Comparison of ENCODE assay signal across 29 cellular contexts in the genomic region with DNA sequence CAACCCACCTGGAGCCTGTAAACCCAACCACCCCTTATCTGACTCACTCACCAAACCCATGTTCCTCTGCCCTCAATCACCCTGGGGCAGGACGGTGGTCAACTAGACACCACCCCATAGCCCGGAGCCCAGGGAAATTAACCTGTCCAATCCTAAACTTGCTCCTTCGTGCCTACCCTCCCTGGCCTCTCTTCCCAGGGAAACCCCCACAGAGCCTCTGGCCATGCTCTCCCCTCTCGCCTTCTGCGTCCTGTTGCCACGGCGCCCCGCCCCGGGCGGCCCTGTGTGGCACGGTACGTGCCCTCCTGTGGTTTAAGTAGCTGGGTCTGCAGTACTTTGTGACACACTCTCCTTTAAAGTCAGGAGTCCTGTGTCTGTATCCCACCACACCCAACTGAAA. TPM values are rescaled to one million over a fixed set of nuclear protein-coding genes. Genes with fewer than 3 reads are reported as not detected.
DNase-seq lines count a peak whose midpoint lies in the region; ATAC-seq, FAIRE-seq and TF ChIP-seq lines count a peak whose summit lies in the region.
"Had no signal": no experiment of that assay in that cellular context is flagged by ENCODE, and none has a peak within 500 bp of the region (broad histone marks: within the 10 kb centered on the region; RNA-seq: fewer than 3 reads in every experiment).

No MANE protein-coding gene starts in this region.

- CTCF ChIA-PET in K562 (lab: Yijun Ruan, JAX; ENCODE audit: low intra/inter-chr PET ratio) = no interaction called here

- H3K36me3 ChIP-seq in K562 (ENCODE audit: control insufficient read depth, insufficient read depth, low read length) = peaks cover 64% of the 10 kb centered on the region; the same call in 2 of the 3 replicates
- peaks cover 0 to 4% of the 10 kb centered on the region in 2 donors for H3K36me3 ChIP-seq in neuronal stem cell (replicated peaks in 1 of 2; ENCODE audit: control insufficient read depth in 2 of 2, insufficient read depth in 2 of 2, low read length in 2 of 2)
- H3K36me3 ChIP-seq in vagina = peaks cover 0 to 4% of the 10 kb centered on the region in 2 donors
- H3K36me3 ChIP-seq in MG63 = no peaks in the 10 kb centered on the region
- H3K36me3 ChIP-seq: BE2C, cardiac muscle cell had no signal

- no peak overlapping the region for H3K4me3 ChIP-seq in K562
- no peak overlapping the region for H3K4me3 ChIP-seq in neuronal stem cell (ENCODE audit: low read length in 2 of 2)
- H3K4me3 ChIP-seq in vagina = no peak overlapping the region
- no peak overlapping the region for H3K4me3 ChIP-seq in MG63
- H3K4me3 ChIP-seq: cardiac muscle cell, esophagus muscularis mucosa, heart right ventricle, skin epidermis had no signal

- intact Hi-C loops in K562 (cut with micrococcal nuclease) = no loop called here
- intact Hi-C loops in vagina (cut with DNase I) = no loop called here

- TF ChIP-seq RAD21 in K562 (CRISPR knock-in tag; conservative IDR thresholded peaks at IDR 0.05 in 1 of 2, IDR thresholded peaks at IDR 0.05 in 1 of 2) = no peak

- H3K23ac ChIP-seq in neuronal stem cell (ENCODE audit: low read depth, low read length, poor library complexity) = no peak overlapping the region

- no peak overlapping the region for H3K4ac ChIP-seq in neuronal stem cell (ENCODE audit: low read length)

- FAIRE-seq in K562 (lab: Jason Lieb, UNC) = no peak
- FAIRE-seq: G401.6 had no signal

- H2BK5ac ChIP-seq in neuronal stem cell (ENCODE audit: low read length) = no peak overlapping the region

- H4K91ac ChIP-seq in neuronal stem cell (ENCODE audit: low read depth, low read length, poor library complexity) = no peak overlapping the region

- peaks cover 4% of the 10 kb centered on the region for H3K79me1 ChIP-seq in neuronal stem cell (ENCODE audit: low read depth, low read length)

- H3K14ac ChIP-seq in neuronal stem cell (ENCODE audit: low read length) = no peak overlapping the region

- no peak overlapping the region for H2AFZ ChIP-seq in K562 (ENCODE audit: low read depth, low read length)
- H2AFZ ChIP-seq in neuronal stem cell (ENCODE audit: low read length) = no peak overlapping the region

- H3K4me3 Mint-ChIP-seq in activated naive CD8-positive, alpha-beta T cell treated with anti-CD3 and anti-CD28 coated beads, Interleukin-2, amount 10 ng/mL, durations not matched to agents 7 days and 5 days = no peak overlapping the region
- no peak overlapping the region for H3K4me3 Mint-ChIP-seq in activated naive CD8-positive, alpha-beta T cell treated with anti-CD3 and anti-CD28 coated beads, Interleukin-2, amount 50 U/mL, for 24 hours
- H3K4me3 Mint-ChIP-seq: activated CD4-positive, alpha-beta T cell treated with anti-CD3 and anti-CD28 coated beads for 36 hours; activated naive CD4-positive, alpha-beta T cell treated with anti-CD3 and anti-CD28 coated beads, Interleukin-2, amount 50 U/mL, for 24 hours; activated T-cell treated with anti-CD3 and anti-CD28 coated beads, Interleukin-2, amount 50 U/mL, for 72 hours; dendritic cell treated with granulocyte-macrophage colony-stimulating factor and Interleukin-4, amounts not matched to agents 40 ng/mL and 50 ng/mL, for 4 days; memory B cell had no signal

- TF ChIP-seq CTCF in K562 (IDR thresholded peaks at IDR 0.05 in 2 of 3, conservative IDR thresholded peaks at IDR 0.05 in 1 of 3; ENCODE audit: insufficient read depth in 2 of 3, low read depth in 1 of 3, low read length in 3 of 3) = no peak
- TF ChIP-seq CTCF in vagina (IDR thresholded peaks at IDR 0.05) = no peak

- TF ChIP-seq EP300 in K562 (IDR thresholded peaks at IDR 0.05; ENCODE audit: low read length) = no peak

- H3K4me1 ChIP-seq in K562 (replicated peaks in 1 of 2; ENCODE audit: control insufficient read depth in 2 of 2, insufficient read depth in 2 of 2, low read length in 2 of 2) (peaks cover 0 to 43% of the 10 kb centered on the region in 2 experiments; a peak in 3 of 5 replicates), neuronal stem cell (ENCODE audit: control insufficient read depth in 2 of 2, insufficient read depth in 1 of 2, low read depth in 1 of 2, low read length in 2 of 2) (peaks cover 9 to 11% of the 10 kb centered on the region in 2 donors), vagina (no peaks in the 10 kb centered on the region)
- H3K4me1 ChIP-seq: BE2C, foreskin keratinocyte, heart right ventricle had no signal

- no peak overlapping the region for H2BK12ac ChIP-seq in neuronal stem cell (ENCODE audit: low read length)

- H3K9me3 ChIP-seq in K562 (replicated peaks; ENCODE audit: control insufficient read depth, insufficient read depth, low read depth, low read length) = peaks cover 15% of the 10 kb centered on the region
- peaks cover 3 to 7% of the 10 kb centered on the region in 2 donors for H3K9me3 ChIP-seq in neuronal stem cell (replicated peaks in 1 of 2; ENCODE audit: control insufficient read depth in 2 of 2, insufficient read depth in 1 of 2, low read depth in 1 of 2, low read length in 2 of 2)
- no peaks in the 10 kb centered on the region for H3K9me3 ChIP-seq in vagina
- H3K9me3 ChIP-seq in MG63 = no peaks in the 10 kb centered on the region
- H3K9me3 ChIP-seq: BE2C, esophagus muscularis mucosa, heart right ventricle had no signal

- POLR2A ChIA-PET in activated naive CD8-positive, alpha-beta T cell treated with anti-CD3 and anti-CD28 coated beads, Interleukin-2, amount 10 ng/mL, durations not matched to agents 7 days and 5 days (lab: Charles Lee) = no interaction called here
- POLR2A ChIA-PET in K562 (lab: Yijun Ruan, JAX) = no interaction called here

- no peak overlapping the region for H4K8ac ChIP-seq in neuronal stem cell (ENCODE audit: low read depth, low read length)

- no peak overlapping the region for H2BK120ac ChIP-seq in neuronal stem cell (ENCODE audit: low read depth, low read length)

- peak; percentile 28 for DNase-seq in activated naive CD8-positive, alpha-beta T cell treated with anti-CD3 and anti-CD28 coated beads, Interleukin-2, amount 10 ng/mL, durations not matched to agents 7 days and 5 days
- DNase-seq in activated naive CD8-positive, alpha-beta T cell treated with anti-CD3 and anti-CD28 coated beads, Interleukin-2, amount 50 U/mL, for 24 hours = no peak
- DNase-seq in K562 (ENCODE audit: extremely low read depth in 1 of 4, low spot score in 3 of 4) = no peak
- DNase-seq in neuronal stem cell (ENCODE audit: low spot score) = no peak
- DNase-seq in vagina (ENCODE audit: extremely low spot score in 2 of 2) = peak; percentile 67 to 76
- no peak for DNase-seq in MG63
- no peak for DNase-seq in hippocampal formation (lab: John Stamatoyannopoulos, UW)
- DNase-seq: activated CD4-positive, alpha-beta T cell treated with anti-CD3 and anti-CD28 coated beads for 36 hours; activated T-cell treated with anti-CD3 and anti-CD28 coated beads, Interleukin-2, amount 50 U/mL, for 72 hours; anterior cingulate cortex; foreskin keratinocyte; heart right ventricle; KBM-7; left cardiac atrium; NCI-H146; NCI-H446; NCI-H774; nucleus accumbens; trophoblast cell had no signal

- ATAC-seq in activated naive CD8-positive, alpha-beta T cell treated with anti-CD3 and anti-CD28 coated beads, Interleukin-2, amount 10 ng/mL, durations not matched to agents 7 days and 5 days (ENCODE audit: low read depth) = no peak
- ATAC-seq in activated naive CD8-positive, alpha-beta T cell treated with anti-CD3 and anti-CD28 coated beads, Interleukin-2, amount 50 U/mL, for 24 hours = no peak
- ATAC-seq in K562 = no peak
- no peak for ATAC-seq in HG03520 (IDR thresholded peaks at IDR 0.05; ENCODE audit: unreplicated experiment)
- ATAC-seq: activated CD4-positive, alpha-beta T cell treated with anti-CD3 and anti-CD28 coated beads for 36 hours; activated T-cell treated with anti-CD3 and anti-CD28 coated beads, Interleukin-2, amount 50 U/mL, for 72 hours; foreskin keratinocyte; heart right ventricle; left cardiac atrium; Right ventricle myocardium inferior had no signal

- H3K9me3 Mint-ChIP-seq in activated naive CD8-positive, alpha-beta T cell treated with anti-CD3 and anti-CD28 coated beads, Interleukin-2, amount 10 ng/mL, durations not matched to agents 7 days and 5 days = no peaks in the 10 kb centered on the region
- H3K9me3 Mint-ChIP-seq in activated naive CD8-positive, alpha-beta T cell treated with anti-CD3 and anti-CD28 coated beads, Interleukin-2, amount 50 U/mL, for 24 hours = no peaks in the 10 kb centered on the region
- H3K9me3 Mint-ChIP-seq: activated naive CD4-positive, alpha-beta T cell treated with anti-CD3 and anti-CD28 coated beads, Interleukin-2, amount 50 U/mL, for 24 hours; activated T-cell treated with anti-CD3 and anti-CD28 coated beads, Interleukin-2, amount 50 U/mL, for 72 hours; dendritic cell treated with granulocyte-macrophage colony-stimulating factor and Interleukin-4, amounts not matched to agents 40 ng/mL and 50 ng/mL, for 4 days; memory B cell had no signal

- H3K36me3 Mint-ChIP-seq in activated naive CD8-positive, alpha-beta T cell treated with anti-CD3 and anti-CD28 coated beads, Interleukin-2, amount 10 ng/mL, durations not matched to agents 7 days and 5 days = no peaks in the 10 kb centered on the region
- H3K36me3 Mint-ChIP-seq in activated naive CD8-positive, alpha-beta T cell treated with anti-CD3 and anti-CD28 coated beads, Interleukin-2, amount 50 U/mL, for 24 hours (ENCODE audit: low read depth) = no peaks in the 10 kb centered on the region
- H3K36me3 Mint-ChIP-seq: activated naive CD4-positive, alpha-beta T cell treated with anti-CD3 and anti-CD28 coated beads, Interleukin-2, amount 50 U/mL, for 24 hours had no signal

- no peak overlapping the region for H3K27ac Mint-ChIP-seq in activated naive CD8-positive, alpha-beta T cell treated with anti-CD3 and anti-CD28 coated beads, Interleukin-2, amount 10 ng/mL, durations not matched to agents 7 days and 5 days
- no peak overlapping the region for H3K27ac Mint-ChIP-seq in activated naive CD8-positive, alpha-beta T cell treated with anti-CD3 and anti-CD28 coated beads, Interleukin-2, amount 50 U/mL, for 24 hours
- H3K27ac Mint-ChIP-seq: activated CD4-positive, alpha-beta T cell treated with anti-CD3 and anti-CD28 coated beads for 36 hours; activated naive CD4-positive, alpha-beta T cell treated with anti-CD3 and anti-CD28 coated beads, Interleukin-2, amount 50 U/mL, for 24 hours; activated T-cell treated with anti-CD3 and anti-CD28 coated beads, Interleukin-2, amount 50 U/mL, for 72 hours; dendritic cell treated with granulocyte-macrophage colony-stimulating factor and Interleukin-4, amounts not matched to agents 40 ng/mL and 50 ng/mL, for 4 days; memory B cell had no signal

- BruUV-seq in K562 (replicated peaks; lab: Mats Ljungman, UMichigan) = no TSS peak

- no peaks in the 10 kb centered on the region for H4K20me1 ChIP-seq in K562 (replicated peaks; ENCODE audit: control insufficient read depth, insufficient read depth, low read length)

- in situ Hi-C loops in K562 (cut with MboI) = no loop called here

- H3K9ac ChIP-seq in K562 (ENCODE audit: insufficient read depth in 1 of 2, low read depth in 2 of 2, low read length in 2 of 2) (no peak overlapping the region), neuronal stem cell (ENCODE audit: low read depth, low read length, poor library complexity) (no peak overlapping the region)

- no peak overlapping the region for H3K27ac ChIP-seq in K562 (ENCODE audit: extremely low read depth, low read depth, low read length)
- H3K27ac ChIP-seq in neuronal stem cell (replicated peaks; ENCODE audit: low read length) = no peak overlapping the region
- H3K27ac ChIP-seq in vagina = no peak overlapping the region
- H3K27ac ChIP-seq: cardiac muscle cell, esophagus muscularis mucosa, foreskin keratinocyte, heart right ventricle, skin epidermis had no signal

- no peak for TF ChIP-seq POLR2A in K562 (conservative IDR thresholded peaks at IDR 0.05)
- no peak for TF ChIP-seq POLR2A in vagina (IDR thresholded peaks at IDR 0.05)

- H3K27me3 ChIP-seq in K562 (ENCODE audit: control insufficient read depth in 2 of 2, insufficient read depth in 2 of 2, low read length in 2 of 2) (no peaks in the 10 kb centered on the region), neuronal stem cell (ENCODE audit: control insufficient read depth in 3 of 3, insufficient read depth in 3 of 3, low read depth in 1 of 3, low read length in 3 of 3) (no peaks in the 10 kb centered on the region), vagina (no peaks in the 10 kb centered on the region), MG63 (no peaks in the 10 kb centered on the region)
- H3K27me3 ChIP-seq: BE2C, cardiac muscle cell, heart right ventricle had no signal

- H3K18ac ChIP-seq in neuronal stem cell (ENCODE audit: low read length) = peak overlapping the region; percentile 76

- no peaks in the 10 kb centered on the region for H3K9me1 ChIP-seq in K562 (ENCODE audit: control insufficient read depth, insufficient read depth, low read length)

- peaks cover 4% of the 10 kb centered on the region for H3K27me3 Mint-ChIP-seq in activated naive CD8-positive, alpha-beta T cell treated with anti-CD3 and anti-CD28 coated beads, Interleukin-2, amount 10 ng/mL, durations not matched to agents 7 days and 5 days
- H3K27me3 Mint-ChIP-seq in activated naive CD8-positive, alpha-beta T cell treated with anti-CD3 and anti-CD28 coated beads, Interleukin-2, amount 50 U/mL, for 24 hours = peaks cover 6% of the 10 kb centered on the region
- H3K27me3 Mint-ChIP-seq: activated CD4-positive, alpha-beta T cell treated with anti-CD3 and anti-CD28 coated beads for 36 hours; dendritic cell treated with granulocyte-macrophage colony-stimulating factor and Interleukin-4, amounts not matched to agents 40 ng/mL and 50 ng/mL, for 4 days had no signal

- H2AK5ac ChIP-seq in neuronal stem cell (ENCODE audit: low read depth, low read length) = no peak overlapping the region

- no peak overlapping the region for H2BK15ac ChIP-seq in neuronal stem cell (ENCODE audit: low read length)

- no peaks in the 10 kb centered on the region for H3K4me1 Mint-ChIP-seq in activated naive CD8-positive, alpha-beta T cell treated with anti-CD3 and anti-CD28 coated beads, Interleukin-2, amount 10 ng/mL, durations not matched to agents 7 days and 5 days
- H3K4me1 Mint-ChIP-seq in activated naive CD8-positive, alpha-beta T cell treated with anti-CD3 and anti-CD28 coated beads, Interleukin-2, amount 50 U/mL, for 24 hours = no peaks in the 10 kb centered on the region
- H3K4me1 Mint-ChIP-seq: activated CD4-positive, alpha-beta T cell treated with anti-CD3 and anti-CD28 coated beads for 36 hours; activated naive CD4-positive, alpha-beta T cell treated with anti-CD3 and anti-CD28 coated beads, Interleukin-2, amount 50 U/mL, for 24 hours; memory B cell had no signal

- H3K4me2 ChIP-seq in K562 (ENCODE audit: insufficient read depth, low read length) = no peak overlapping the region
- H3K4me2 ChIP-seq in neuronal stem cell (ENCODE audit: insufficient read depth, low read length, poor library complexity, severe bottlenecking) = no peak overlapping the region

- WGBS in K562 (ENCODE audit: insufficient coverage, low coverage, missing lambda C conversion rate) = 86% methylated on average over 12 of the region's 12 CpGs
- WGBS in neuronal stem cell (ENCODE audit: extremely low coverage in 2 of 2, insufficient read length in 2 of 2, insufficient replicate concordance in 1 of 2), 2 donors = no CpG with 5 or more reads among the region's 12 CpGs

- H3K79me2 ChIP-seq in K562 (ENCODE audit: control insufficient read depth, insufficient read depth, low read length) = 0 out of 3 replicates have a peak, but pooled peaks cover 7% of the 10 kb centered on the region

RNA-seq across cellular contexts. Expression of a gene that starts 4.0 kb away (rescaled TPM):
- total RNA-seq in activated naive CD8-positive, alpha-beta T cell treated with anti-CD3 and anti-CD28 coated beads, Interleukin-2, amount 10 ng/mL, durations not matched to agents 7 days and 5 days = 1 to 10 TPM in 1 of 2 experiments, under 1 TPM in 1; 0.65 to 1.3 TPM
- 5.4 and 12.8 TPM in 2 replicates for total RNA-seq in K562 (2011; cell fraction: chromatin; rRNA removed; ENCODE audit: low replicate concordance)
- 7.2 and 7.5 TPM in 2 replicates for total RNA-seq in K562 (2011; cell fraction: nucleolus; rRNA removed)
- 3.4 and 5.4 TPM in 2 replicates for total RNA-seq in K562 (2011; cell fraction: nucleoplasm; rRNA removed)
- total RNA-seq in K562 (2014; rRNA removed) (not detected in 2 replicates), K562 (2014; rRNA removed; fragmentation: Illumina TruSeq; extraction: Trizol) (not detected in 2 replicates), K562 (2015; rRNA removed; fragmentation: Illumina TruSeq; extraction: Trizol) (0.08 and 0.25 TPM in 2 replicates), K562 (2021) (0.74 and 1.1 TPM in 2 replicates), vagina (not detected)
- polyA plus RNA-seq in K562 (2011; rRNA removed) (0.11 and 0.41 TPM in 2 replicates), K562 (2014; fragmentation: Illumina TruSeq; extraction: Trizol) (not detected in 2 replicates), K562 (2014; fragmentation: Nextera tagmentation; extraction: Ambion mirVana) (not detected), K562 (2014; rRNA removed) (0.50 and 1.6 TPM in 2 replicates)
- polyA plus RNA-seq in K562 (2011; cell fraction: cytosol; rRNA removed) = 0.19 and 0.69 TPM in 2 replicates
- polyA plus RNA-seq in K562 (2011; cell fraction: nucleus; rRNA removed) = 2.6 and 3.7 TPM in 2 replicates
- 1.5 and 3.0 TPM in 2 replicates for polyA plus RNA-seq in K562 (2012)
- 0.49 TPM in 1 of 2 replicates, not detected in the other for polyA minus RNA-seq in K562 (2011; rRNA and poly(A)+ RNA removed)
- polyA minus RNA-seq in K562 (2011; cell fraction: cytosol; rRNA and poly(A)+ RNA removed) = not detected in 2 replicates
- 0.54 and 0.56 TPM in 2 replicates for polyA minus RNA-seq in K562 (2011; cell fraction: nucleus; rRNA and poly(A)+ RNA removed)
- polyA plus RNA-seq in neuronal stem cell (2013, experiment 1 of 2) = 2.1 TPM
- 2.0 TPM for polyA plus RNA-seq in neuronal stem cell (2013, experiment 2 of 2)
- not detected in 2 replicates for total RNA-seq in MG63 (2014; rRNA removed; shearing (Covaris generic); ENCODE audit: low replicate concordance)
- total RNA-seq: foreskin keratinocyte had no signal
- polyA plus RNA-seq: foreskin keratinocyte had no signal

RNA-seq across cellular contexts. Expression of a gene that starts 24.9 kb away (rescaled TPM):
- 1 to 10 TPM; 7.6 to 8.9 TPM for total RNA-seq in activated naive CD8-positive, alpha-beta T cell treated with anti-CD3 and anti-CD28 coated beads, Interleukin-2, amount 10 ng/mL, durations not matched to agents 7 days and 5 days
- 20.1 and 44.2 TPM in 2 replicates for total RNA-seq in K562 (2011; cell fraction: chromatin; rRNA removed; ENCODE audit: low replicate concordance)
- total RNA-seq in K562 (2011; cell fraction: nucleolus; rRNA removed) = 39.1 and 40.0 TPM in 2 replicates
- total RNA-seq in K562 (2011; cell fraction: nucleoplasm; rRNA removed) = 28.1 and 28.7 TPM in 2 replicates
- total RNA-seq in K562 (2014; rRNA removed) = 63.7 and 104 TPM in 2 replicates
- 10.4 and 12.6 TPM in 2 replicates for total RNA-seq in K562 (2014; rRNA removed; fragmentation: Illumina TruSeq; extraction: Trizol)
- 29.7 and 31.9 TPM in 2 replicates for total RNA-seq in K562 (2015; rRNA removed; fragmentation: Illumina TruSeq; extraction: Trizol)
- 118 and 121 TPM in 2 replicates for total RNA-seq in K562 (2021)
- polyA plus RNA-seq in K562 (2011; rRNA removed) = 6.7 and 23.0 TPM in 2 replicates
- polyA plus RNA-seq in K562 (2011; cell fraction: cytosol; rRNA removed) = 22.2 and 53.4 TPM in 2 replicates
- 41.7 and 48.0 TPM in 2 replicates for polyA plus RNA-seq in K562 (2011; cell fraction: nucleus; rRNA removed)
- 94.4 and 104 TPM in 2 replicates for polyA plus RNA-seq in K562 (2012)
- polyA plus RNA-seq in K562 (2014; fragmentation: Illumina TruSeq; extraction: Trizol) = 38.3 and 84.8 TPM in 2 replicates
- under 1 TPM in 1 of 2 experiments, not detected in 1; 0.14 TPM for polyA plus RNA-seq in K562 (2014; fragmentation: Nextera tagmentation; extraction: Ambion mirVana)
- 40.6 and 50.4 TPM in 2 replicates for polyA plus RNA-seq in K562 (2014; rRNA removed)
- polyA minus RNA-seq in K562 (2011; rRNA and poly(A)+ RNA removed) = 4.8 and 6.1 TPM in 2 replicates
- polyA minus RNA-seq in K562 (2011; cell fraction: cytosol; rRNA and poly(A)+ RNA removed) = 45.0 and 94.2 TPM in 2 replicates
- polyA minus RNA-seq in K562 (2011; cell fraction: nucleus; rRNA and poly(A)+ RNA removed) = 10.6 and 16.9 TPM in 2 replicates
- polyA plus RNA-seq in neuronal stem cell (2013, experiment 1 of 2) = 38.2 TPM
- 37.5 TPM for polyA plus RNA-seq in neuronal stem cell (2013, experiment 2 of 2)
- total RNA-seq in vagina = 5.2 TPM
- 2.0 and 2.4 TPM in 2 replicates for total RNA-seq in MG63 (2014; rRNA removed; shearing (Covaris generic); ENCODE audit: low replicate concordance)

Comparison
In these comparisons a context has a peak if more than half of its experiments do, and no peak if none do; other contexts are left out.
1. DNase-seq: peak in activated naive CD8-positive, alpha-beta T cell treated with anti-CD3 and anti-CD28 coated beads, Interleukin-2, amount 10 ng/mL, durations not matched to agents 7 days and 5 days (single experiment) and vagina (2 of 2); none in activated naive CD8-positive, alpha-beta T cell treated with anti-CD3 and anti-CD28 coated beads, Interleukin-2, amount 50 U/mL, for 24 hours (single experiment), K562 (0 of 4), neuronal stem cell (single experiment), MG63 (single experiment) and hippocampal formation (0 of 2).